ENCODE assay signal across 9 cellular contexts in genomic region chr11:47950396-47950795, GRCh38. TPM values are rescaled to one million over a fixed set of nuclear protein-coding genes. Genes with fewer than 3 reads are reported as not detected.
DNase-seq lines count a peak whose midpoint lies in the region; ATAC-seq and TF ChIP-seq lines count a peak whose summit lies in the region.
"Had no signal": no experiment of that assay in that cellular context is flagged by ENCODE, and none has a peak within 500 bp of the region (broad histone marks: within the 10 kb centered on the region; RNA-seq: fewer than 3 reads in every experiment).

No MANE protein-coding gene starts in this region.

- H3K79me2 ChIP-seq in MM.1S (ENCODE audit: low read length): no peaks in the 10 kb centered on the region

- H3K9me2 ChIP-seq in MM.1S (replicated peaks; ENCODE audit: insufficient read depth, low read length): no peaks in the 10 kb centered on the region

- H3K27ac ChIP-seq in MM.1S (ENCODE audit: low read length): peak overlapping the region; percentile 5; the same call in 1 of the 2 replicates
- no peak overlapping the region for H3K27ac ChIP-seq in gastrocnemius medialis
- H3K27ac ChIP-seq: thoracic aorta had no signal

- H3K36me3 ChIP-seq in MM.1S (replicated peaks; ENCODE audit: insufficient read depth, low read length) (no peaks in the 10 kb centered on the region), gastrocnemius medialis (no peaks in the 10 kb centered on the region)
- H3K36me3 ChIP-seq: thoracic aorta had no signal

- H3K4me1 ChIP-seq in MM.1S (ENCODE audit: low read length): peaks cover 5% of the 10 kb centered on the region; the same call in 1 of the 2 replicates
- peaks cover 4 to 7% of the 10 kb centered on the region in 2 donors for H3K4me1 ChIP-seq in gastrocnemius medialis

- no peaks in the 10 kb centered on the region for H3K9me3 ChIP-seq in MM.1S (replicated peaks; ENCODE audit: insufficient read depth, low read length)
- no peaks in the 10 kb centered on the region for H3K9me3 ChIP-seq in gastrocnemius medialis
- H3K9me3 ChIP-seq: thoracic aorta had no signal

- H3K4me2 ChIP-seq in MM.1S (ENCODE audit: low read depth, low read length): no peak overlapping the region; the same call in 1 of the 2 replicates

- H4K20me1 ChIP-seq in MM.1S (ENCODE audit: insufficient read depth, low read length): no peaks in the 10 kb centered on the region

- no peak overlapping the region for H3K4me3 ChIP-seq in MM.1S (ENCODE audit: low read length)
- H3K4me3 ChIP-seq in gastrocnemius medialis: no peak overlapping the region
- H3K4me3 ChIP-seq: thoracic aorta had no signal

- H3F3A ChIP-seq in MM.1S (ENCODE audit: insufficient read depth, low read length): no peaks in the 10 kb centered on the region

- H2AFZ ChIP-seq in MM.1S (ENCODE audit: low read length): no peak overlapping the region

- ATAC-seq in GM18861 (IDR thresholded peaks at IDR 0.05; ENCODE audit: unreplicated experiment): peak; percentile 43
- ATAC-seq in GM21576 (IDR thresholded peaks at IDR 0.05; ENCODE audit: unreplicated experiment): no peak
- ATAC-seq in gastrocnemius medialis: no peak

- intact Hi-C loops in gastrocnemius medialis (cut with DNase I; ENCODE audit: low total_unique reads): no loop called here

- TF ChIP-seq CTCF in MM.1S (IDR thresholded peaks at IDR 0.05; ENCODE audit: low read length) (no peak), gastrocnemius medialis (IDR thresholded peaks at IDR 0.05 in 4 of 5, conservative IDR thresholded peaks at IDR 0.05 in 1 of 5) (no peak)

- H3K27me3 ChIP-seq in MM.1S (replicated peaks; ENCODE audit: insufficient read depth, low read length): no peaks in the 10 kb centered on the region
- no peaks in the 10 kb centered on the region for H3K27me3 ChIP-seq in gastrocnemius medialis

- H3K9ac ChIP-seq in MM.1S (ENCODE audit: low read length): no peak overlapping the region

- in situ Hi-C loops in gastrocnemius medialis (cut with MboI; ENCODE audit: low sequenced_read_pairs in 4 of 4): no loop called here

- DNase-seq in MM.1S (peak; percentile 65), NCI-H446 treated with DMSO at 0.1 percent for 48 hours (lab: John Stamatoyannopoulos, UW) (no peak), gastrocnemius medialis (no peak), NCI-H1417 (lab: John Stamatoyannopoulos, UW) (no peak)
- DNase-seq in activated T-cell treated with anti-CD3 and anti-CD28 coated beads, Interleukin-2, amount 50 U/mL, for 48 hours: peak; percentile 52 to 57
- peak; percentile 40 for DNase-seq in stimulated activated CD4-positive, alpha-beta T cell treated with anti-CD3 and anti-CD28 coated beads, Interleukin-12 subunit alpha, Interleukin-12 subunit beta, amount 100 ng/mL, for 4 hours

- no peak for TF ChIP-seq POLR2A in gastrocnemius medialis (IDR thresholded peaks at IDR 0.05)

RNA-seq across cellular contexts. Expression of gene PTPRJ, which starts 30.0 kb away (rescaled TPM):
- 1 to 10 TPM; 5.4 to 9.0 (median 5.6) TPM for total RNA-seq in gastrocnemius medialis

Comparison
In these comparisons a context has a peak if more than half of its experiments do, and no peak if none do; other contexts are left out.
1. DNase-seq: peak in MM.1S (single experiment), activated T-cell treated with anti-CD3 and anti-CD28 coated beads, Interleukin-2, amount 50 U/mL, for 48 hours (2 of 2) and stimulated activated CD4-positive, alpha-beta T cell treated with anti-CD3 and anti-CD28 coated beads, Interleukin-12 subunit alpha, Interleukin-12 subunit beta, amount 100 ng/mL, for 4 hours (single experiment); none in NCI-H446 treated with DMSO at 0.1 percent for 48 hours (single experiment), gastrocnemius medialis (0 of 2) and NCI-H1417 (0 of 3).